In genomic region chr12:55745361-55746146, GRCh38 we compare ENCODE assay signal across 8 cellular contexts. TPM values are rescaled to one million over a fixed set of nuclear protein-coding genes. Genes with fewer than 3 reads are reported as not detected.
DNase-seq lines count a peak whose midpoint lies in the region; ATAC-seq and TF ChIP-seq lines count a peak whose summit lies in the region.

No MANE protein-coding gene starts in this region.

- H3K9me3 ChIP-seq in heart right ventricle (no peaks in the 10 kb centered on the region), spleen (no peaks in the 10 kb centered on the region)

- DNase-seq in NCI-H748 (lab: John Stamatoyannopoulos, UW; ENCODE audit: unreplicated experiment) (peak; percentile 59), NCI-H748 treated with DMSO at 0.1 percent for 48 hours (lab: John Stamatoyannopoulos, UW) (no peak), SK-N-DZ (ENCODE audit: low spot score) (peak; percentile 93), heart right ventricle (peak in 1 of 2 donors; percentile 42), spleen (no peak), ureter (ENCODE audit: low spot score) (no peak)

- no peak for TF ChIP-seq CTCF in heart right ventricle (IDR thresholded peaks at IDR 0.05)
- TF ChIP-seq CTCF in spleen (IDR thresholded peaks at IDR 0.05 in 8 of 11, conservative IDR thresholded peaks at IDR 0.05 in 3 of 11): no peak

- H3K27me3 ChIP-seq in heart right ventricle: peaks cover 0 to 11% (median 0%) of the 10 kb centered on the region in 7 donors
- peaks cover 0 to 27% (median 2%) of the 10 kb centered on the region in 7 donors for H3K27me3 ChIP-seq in spleen (replicated peaks in 1 of 7)

- intact Hi-C loops in heart right ventricle (cut with DNase I): loop anchor here in 6 of 10 donors (2.0 to 10.0 kb wide), 6 partner anchors 49 to 369 kb away; partner anchors contain the start of genes DGKA (in 1 of the 6), ORMDL2 (in 1 of the 6), RPL41 (in 1 of the 6) and SARNP (in 1 of the 6)
- intact Hi-C loops in spleen (cut with DNase I; ENCODE audit: low total_unique reads): no loop called here

- H3K27ac ChIP-seq in heart right ventricle (peak overlapping the region in 8 of 10 donors; percentile 22 to 79 (median 66)), spleen (peak overlapping the region in 6 of 8 donors; percentile 15 to 87 (median 72))

- H3K36me3 ChIP-seq in heart right ventricle: peaks cover 0 to 12% (median 0%) of the 10 kb centered on the region in 9 donors
- peaks cover 0 to 24% (median 5%) of the 10 kb centered on the region in 6 donors for H3K36me3 ChIP-seq in spleen

- 12 to 18% methylated on average over 11 to 12 of the region's 12 CpGs for WGBS in heart right ventricle, 2 donors
- 23 to 33% (median 25%) methylated on average over 12 of the region's 12 CpGs for WGBS in spleen, 5 donors

- TF ChIP-seq POLR2A in spleen (IDR thresholded peaks at IDR 0.05): no peak

- peak overlapping the region in 6 of 10 donors; percentile 6 to 90 (median 27) for H3K4me3 ChIP-seq in heart right ventricle
- H3K4me3 ChIP-seq in spleen: peak overlapping the region in 4 of 8 donors; percentile 5 to 97 (median 71)

- ATAC-seq in heart right ventricle (peak; percentile 7 to 63 (median 36)), HG02870 (IDR thresholded peaks at IDR 0.05; ENCODE audit: unreplicated experiment) (no peak), HG02588 (IDR thresholded peaks at IDR 0.05; ENCODE audit: unreplicated experiment) (no peak)

- H3K4me1 ChIP-seq in heart right ventricle (peaks cover 0 to 59% (median 34%) of the 10 kb centered on the region in 9 donors), spleen (peaks cover 9 to 45% (median 34%) of the 10 kb centered on the region in 6 donors)

RNA-seq across cellular contexts. Expression of gene GDF11, which starts 2.6 kb away (rescaled TPM):
- polyA plus RNA-seq in SK-N-DZ (2014; cell fraction: cytosol; rRNA removed): 10.8 and 17.3 TPM in 2 replicates
- polyA plus RNA-seq in SK-N-DZ (2014; cell fraction: nucleus; rRNA removed): 8.2 and 13.5 TPM in 2 replicates
- total RNA-seq in heart right ventricle (10 to 100 TPM in 8 of 10 donors, 1 to 10 TPM in 2; 6.2 to 17.6 (median 12.4) TPM), spleen (10 to 100 TPM in 5 of 7 donors, 1 to 10 TPM in 2; 6.1 to 14.5 (median 10.7) TPM), ureter (7.2 TPM)
- polyA plus RNA-seq in heart right ventricle (1 to 10 TPM; 3.2 to 8.3 TPM), spleen (1 to 10 TPM; 3.5 to 5.5 (median 4.0) TPM)

RNA-seq across cellular contexts. Expression of gene CD63, which starts 16.7 kb away (rescaled TPM):
- polyA plus RNA-seq in SK-N-DZ (2014; cell fraction: cytosol; rRNA removed): 216 and 246 TPM in 2 replicates
- polyA plus RNA-seq in SK-N-DZ (2014; cell fraction: nucleus; rRNA removed): 96.6 and 110 TPM in 2 replicates
- total RNA-seq in heart right ventricle (1,000 to 10,000 TPM in 2 of 10 donors, 100 to 1,000 TPM in 8; 565 to 1,547 (median 768) TPM), spleen (100 to 1,000 TPM; 440 to 750 (median 627) TPM), ureter (905 TPM)
- polyA plus RNA-seq in heart right ventricle (1,000 to 10,000 TPM; 1,333 to 2,861 TPM), spleen (100 to 1,000 TPM; 395 to 693 (median 509) TPM)

RNA-seq across cellular contexts. Expression of gene RDH5, which starts 25.4 kb away (rescaled TPM):
- polyA plus RNA-seq in SK-N-DZ (2014; cell fraction: cytosol; rRNA removed): 2.2 and 3.8 TPM in 2 replicates
- polyA plus RNA-seq in SK-N-DZ (2014; cell fraction: nucleus; rRNA removed): 2.7 and 3.8 TPM in 2 replicates
- total RNA-seq in heart right ventricle (10 to 100 TPM in 6 of 10 donors, 1 to 10 TPM in 4; 4.9 to 25.9 (median 13.6) TPM), spleen (10 to 100 TPM in 5 of 7 donors, 1 to 10 TPM in 2; 7.4 to 17.4 (median 15.5) TPM), ureter (5.8 TPM)
- polyA plus RNA-seq in heart right ventricle (10 to 100 TPM; 40.1 to 54.5 TPM), spleen (10 to 100 TPM in 1 of 3 donors, 1 to 10 TPM in 2; 4.7 to 12.1 (median 9.9) TPM)

RNA-seq across cellular contexts. Expression of gene BLOC1S1, which starts 29.7 kb away (rescaled TPM):
- polyA plus RNA-seq in SK-N-DZ (2014; cell fraction: cytosol; rRNA removed): 96.9 and 151 TPM in 2 replicates
- polyA plus RNA-seq in SK-N-DZ (2014; cell fraction: nucleus; rRNA removed): 101 and 105 TPM in 2 replicates
- total RNA-seq in heart right ventricle: 100 to 1,000 TPM in 5 of 10 donors, 10 to 100 TPM in 5; 68.3 to 136 (median 101) TPM
- polyA plus RNA-seq in heart right ventricle: 100 to 1,000 TPM; 305 to 515 TPM
- total RNA-seq in spleen: 100 to 1,000 TPM; 113 to 228 (median 141) TPM
- 100 to 1,000 TPM; 278 to 304 (median 282) TPM for polyA plus RNA-seq in spleen
- 105 TPM for total RNA-seq in ureter

RNA-seq across cellular contexts. Expression of gene ITGA7, which starts 37.9 kb away (rescaled TPM):
- 5.7 and 9.4 TPM in 2 replicates for polyA plus RNA-seq in SK-N-DZ (2014; cell fraction: cytosol; rRNA removed)
- polyA plus RNA-seq in SK-N-DZ (2014; cell fraction: nucleus; rRNA removed): 56.6 and 58.7 TPM in 2 replicates
- total RNA-seq in heart right ventricle (100 to 1,000 TPM; 422 to 750 (median 538) TPM), spleen (10 to 100 TPM; 13.8 to 93.2 (median 24.7) TPM), ureter (99.7 TPM)
- polyA plus RNA-seq in heart right ventricle (100 to 1,000 TPM; 247 to 481 TPM), spleen (10 to 100 TPM in 1 of 3 donors, 1 to 10 TPM in 2; 4.4 to 18.0 (median 8.6) TPM)

Comparison
In these comparisons a context has a peak if more than half of its experiments do, and no peak if none do; other contexts are left out.
1. DNase-seq: peak in NCI-H748 (single experiment) and SK-N-DZ (single experiment); none in NCI-H748 treated with DMSO at 0.1 percent for 48 hours (single experiment), spleen (single experiment) and ureter (single experiment).
2. ATAC-seq: peak in heart right ventricle (8 of 8); none in HG02870 (single experiment) and HG02588 (single experiment).